1 cellular context compared by ENCODE assay signal in the genomic region with DNA sequence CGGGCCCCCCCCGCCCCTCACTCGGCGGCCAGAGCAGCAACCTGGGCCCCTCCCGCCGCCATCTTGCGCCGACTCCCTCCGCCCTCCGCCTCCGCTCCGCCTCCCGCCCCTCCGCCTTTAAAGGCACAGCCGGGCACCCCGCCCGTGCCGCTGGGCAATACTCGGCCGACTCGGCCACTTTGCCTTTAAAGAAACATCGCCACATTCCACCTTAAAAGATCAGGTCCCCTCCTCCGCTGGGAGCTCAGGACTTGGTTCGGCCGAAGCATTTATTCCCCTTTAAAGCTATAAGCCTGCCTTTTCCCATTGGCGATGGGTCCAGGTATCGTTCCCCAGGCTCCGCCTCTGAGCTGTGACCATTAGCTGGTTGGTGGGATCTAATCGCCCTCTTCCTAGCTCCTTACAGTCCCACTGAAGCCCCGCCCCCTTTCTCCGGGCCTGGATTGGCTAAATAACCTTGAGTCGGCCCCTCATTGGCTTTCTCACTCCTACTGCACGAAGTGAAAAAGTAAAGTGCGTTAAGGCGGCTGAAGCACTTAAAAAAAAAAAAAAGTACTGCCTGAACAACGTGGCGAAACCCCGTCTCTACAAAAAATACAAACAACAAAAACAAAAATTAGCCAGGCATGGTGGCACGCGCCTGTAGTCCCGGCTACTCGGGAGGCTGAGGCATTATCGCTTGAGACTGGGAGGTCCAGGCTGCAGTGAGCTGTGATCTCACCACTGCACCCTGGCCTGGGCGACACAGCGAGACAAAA.
TF ChIP-seq lines count a peak whose summit lies in the region.

A gene with protein sequence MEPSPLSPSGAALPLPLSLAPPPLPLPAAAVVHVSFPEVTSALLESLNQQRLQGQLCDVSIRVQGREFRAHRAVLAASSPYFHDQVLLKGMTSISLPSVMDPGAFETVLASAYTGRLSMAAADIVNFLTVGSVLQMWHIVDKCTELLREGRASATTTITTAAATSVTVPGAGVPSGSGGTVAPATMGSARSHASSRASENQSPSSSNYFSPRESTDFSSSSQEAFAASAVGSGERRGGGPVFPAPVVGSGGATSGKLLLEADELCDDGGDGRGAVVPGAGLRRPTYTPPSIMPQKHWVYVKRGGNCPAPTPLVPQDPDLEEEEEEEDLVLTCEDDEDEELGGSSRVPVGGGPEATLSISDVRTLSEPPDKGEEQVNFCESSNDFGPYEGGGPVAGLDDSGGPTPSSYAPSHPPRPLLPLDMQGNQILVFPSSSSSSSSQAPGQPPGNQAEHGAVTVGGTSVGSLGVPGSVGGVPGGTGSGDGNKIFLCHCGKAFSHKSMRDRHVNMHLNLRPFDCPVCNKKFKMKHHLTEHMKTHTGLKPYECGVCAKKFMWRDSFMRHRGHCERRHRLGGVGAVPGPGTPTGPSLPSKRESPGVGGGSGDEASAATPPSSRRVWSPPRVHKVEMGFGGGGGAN (minus strand): TSS at position 77 of the 758 bp plus-strand sequence. CDS start 828 bp downstream, outside the sequence.

TF ChIP-seq in HEK293, 187 proteins besides CTCF, POLR2A, EP300 and RAD21 (continued from another document):
- TF ChIP-seq ZNF23 (tag by site-specific recombination; IDR thresholded peaks at IDR 0.05; ENCODE audit: borderline replicate concordance) (no peak), ZNF560 (tag by site-specific recombination; IDR thresholded peaks at IDR 0.05; ENCODE audit: borderline replicate concordance) (no peak), PRDM1 (tag by site-specific recombination; IDR thresholded peaks at IDR 0.05) (peak; percentile 33), YY1 (tag by site-specific recombination; IDR thresholded peaks at IDR 0.05) (peak; percentile 44; the same call in 1 of the 2 replicates), ZSCAN30 (tag by site-specific recombination; IDR thresholded peaks at IDR 0.05) (no peak), ZBTB21 (tag by site-specific recombination; IDR thresholded peaks at IDR 0.05) (peak; percentile 69), ZNF248 (tag by site-specific recombination; IDR thresholded peaks at IDR 0.05) (no peak), ZNF843 (tag by site-specific recombination; IDR thresholded peaks at IDR 0.05) (no peak; the same call in 1 of the 2 replicates), ZBTB6 (tag by site-specific recombination; IDR thresholded peaks at IDR 0.05) (no peak), SP3 (tag by site-specific recombination; IDR thresholded peaks at IDR 0.05) (peak; percentile 92), ZNF311 (tag by site-specific recombination; IDR thresholded peaks at IDR 0.05; ENCODE audit: borderline replicate concordance) (no peak), ZNF174 (tag by site-specific recombination; IDR thresholded peaks at IDR 0.05) (no peak), ZNF280D (tag by site-specific recombination; IDR thresholded peaks at IDR 0.05) (0 out of 2 replicates have a peak, but pooled peaks have one; percentile 58)
- TF ChIP-seq, protein P1, sequence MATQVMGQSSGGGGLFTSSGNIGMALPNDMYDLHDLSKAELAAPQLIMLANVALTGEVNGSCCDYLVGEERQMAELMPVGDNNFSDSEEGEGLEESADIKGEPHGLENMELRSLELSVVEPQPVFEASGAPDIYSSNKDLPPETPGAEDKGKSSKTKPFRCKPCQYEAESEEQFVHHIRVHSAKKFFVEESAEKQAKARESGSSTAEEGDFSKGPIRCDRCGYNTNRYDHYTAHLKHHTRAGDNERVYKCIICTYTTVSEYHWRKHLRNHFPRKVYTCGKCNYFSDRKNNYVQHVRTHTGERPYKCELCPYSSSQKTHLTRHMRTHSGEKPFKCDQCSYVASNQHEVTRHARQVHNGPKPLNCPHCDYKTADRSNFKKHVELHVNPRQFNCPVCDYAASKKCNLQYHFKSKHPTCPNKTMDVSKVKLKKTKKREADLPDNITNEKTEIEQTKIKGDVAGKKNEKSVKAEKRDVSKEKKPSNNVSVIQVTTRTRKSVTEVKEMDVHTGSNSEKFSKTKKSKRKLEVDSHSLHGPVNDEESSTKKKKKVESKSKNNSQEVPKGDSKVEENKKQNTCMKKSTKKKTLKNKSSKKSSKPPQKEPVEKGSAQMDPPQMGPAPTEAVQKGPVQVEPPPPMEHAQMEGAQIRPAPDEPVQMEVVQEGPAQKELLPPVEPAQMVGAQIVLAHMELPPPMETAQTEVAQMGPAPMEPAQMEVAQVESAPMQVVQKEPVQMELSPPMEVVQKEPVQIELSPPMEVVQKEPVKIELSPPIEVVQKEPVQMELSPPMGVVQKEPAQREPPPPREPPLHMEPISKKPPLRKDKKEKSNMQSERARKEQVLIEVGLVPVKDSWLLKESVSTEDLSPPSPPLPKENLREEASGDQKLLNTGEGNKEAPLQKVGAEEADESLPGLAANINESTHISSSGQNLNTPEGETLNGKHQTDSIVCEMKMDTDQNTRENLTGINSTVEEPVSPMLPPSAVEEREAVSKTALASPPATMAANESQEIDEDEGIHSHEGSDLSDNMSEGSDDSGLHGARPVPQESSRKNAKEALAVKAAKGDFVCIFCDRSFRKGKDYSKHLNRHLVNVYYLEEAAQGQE (tag by site-specific recombination; IDR thresholded peaks at IDR 0.05) = 0 out of 2 replicates have a peak, but pooled peaks have one; percentile 35
- TF ChIP-seq, protein P2, sequence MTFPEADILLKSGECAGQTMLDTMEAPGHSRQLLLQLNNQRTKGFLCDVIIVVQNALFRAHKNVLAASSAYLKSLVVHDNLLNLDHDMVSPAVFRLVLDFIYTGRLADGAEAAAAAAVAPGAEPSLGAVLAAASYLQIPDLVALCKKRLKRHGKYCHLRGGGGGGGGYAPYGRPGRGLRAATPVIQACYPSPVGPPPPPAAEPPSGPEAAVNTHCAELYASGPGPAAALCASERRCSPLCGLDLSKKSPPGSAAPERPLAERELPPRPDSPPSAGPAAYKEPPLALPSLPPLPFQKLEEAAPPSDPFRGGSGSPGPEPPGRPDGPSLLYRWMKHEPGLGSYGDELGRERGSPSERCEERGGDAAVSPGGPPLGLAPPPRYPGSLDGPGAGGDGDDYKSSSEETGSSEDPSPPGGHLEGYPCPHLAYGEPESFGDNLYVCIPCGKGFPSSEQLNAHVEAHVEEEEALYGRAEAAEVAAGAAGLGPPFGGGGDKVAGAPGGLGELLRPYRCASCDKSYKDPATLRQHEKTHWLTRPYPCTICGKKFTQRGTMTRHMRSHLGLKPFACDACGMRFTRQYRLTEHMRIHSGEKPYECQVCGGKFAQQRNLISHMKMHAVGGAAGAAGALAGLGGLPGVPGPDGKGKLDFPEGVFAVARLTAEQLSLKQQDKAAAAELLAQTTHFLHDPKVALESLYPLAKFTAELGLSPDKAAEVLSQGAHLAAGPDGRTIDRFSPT (tag by site-specific recombination; IDR thresholded peaks at IDR 0.05) = no peak
